In genomic region chr16:10745856-10746255, GRCh38 we compare ENCODE assay signal across 19 cellular contexts. TPM values are rescaled to one million over a fixed set of nuclear protein-coding genes. Genes with fewer than 3 reads are reported as not detected.
DNase-seq lines count a peak whose midpoint lies in the region; FAIRE-seq and TF ChIP-seq lines count a peak whose summit lies in the region.
"Had no signal": no experiment of that assay in that cellular context is flagged by ENCODE, and none has a peak within 500 bp of the region (broad histone marks: within the 10 kb centered on the region; RNA-seq: fewer than 3 reads in every experiment).

No MANE protein-coding gene starts in this region.

- no peaks in the 10 kb centered on the region for H3K4me1 ChIP-seq in Caco-2
- H3K4me1 ChIP-seq in esophagus muscularis mucosa = peaks cover 31 to 46% (median 35%) of the 10 kb centered on the region in 4 donors

- CTCF ChIA-PET in Caco-2 (lab: Charles Lee) = no interaction called here

- FAIRE-seq in GM19239 (lab: Jason Lieb, UNC) = no peak
- FAIRE-seq: colon, GM12892 had no signal

- no peak for DNase-seq in T-helper 1 cell
- DNase-seq in Caco-2 = no peak
- no peak for DNase-seq in esophagus muscularis mucosa (ENCODE audit: extremely low spot score)
- DNase-seq in osteocyte (ENCODE audit: extremely low spot score, unreplicated experiment) = no peak
- DNase-seq in stimulated activated CD4-positive, alpha-beta T cell treated with anti-CD3 and anti-CD28 coated beads, Interleukin-4, amount 100 ng/mL, for 1 hour = no peak
- no peak for DNase-seq in GM19239 (ENCODE audit: insufficient read length, low spot score)
- DNase-seq in Kasumi-1 (lab: John Stamatoyannopoulos, UW) = no peak
- DNase-seq: activated CD8-positive, alpha-beta memory T cell treated with anti-CD3 and anti-CD28 coated beads, Interleukin-2, amount 50 U/mL, for 48 hours; erythroblast; hippocampal formation; MV-4-11; Peyer's patch; stimulated activated naive CD8-positive, alpha-beta T cell treated with anti-CD3 and anti-CD28 coated beads, Interleukin-15, Interleukin-2, amounts not matched to agents 100 U/mL and 50 U/mL, for 24 hours had no signal

- TF ChIP-seq CTCF in Caco-2 (IDR thresholded peaks at IDR 0.05; ENCODE audit: insufficient read depth in 1 of 2, low read depth in 1 of 2, low read length in 1 of 2, severe bottlenecking in 1 of 2, unreplicated experiment in 1 of 2) (no peak), esophagus muscularis mucosa (IDR thresholded peaks at IDR 0.05) (no peak), osteocyte (IDR thresholded peaks at IDR 0.05) (no peak)

- H3K9me3 Mint-ChIP-seq in T-helper 1 cell treated with Interleukin-12 subunit alpha and Interleukin-12 subunit beta and Interleukin-4 antibody, amounts not matched to agents 30 μg/mL and 1 μg/mL, for 36 hours = no peaks in the 10 kb centered on the region
- H3K9me3 Mint-ChIP-seq in Caco-2 (ENCODE audit: unreplicated experiment) = no peaks in the 10 kb centered on the region
- no peaks in the 10 kb centered on the region for H3K9me3 Mint-ChIP-seq in osteocyte (ENCODE audit: unreplicated experiment)

- H3K27me3 Mint-ChIP-seq in T-helper 1 cell treated with Interleukin-12 subunit alpha and Interleukin-12 subunit beta and Interleukin-4 antibody, amounts not matched to agents 30 μg/mL and 1 μg/mL, for 36 hours (ENCODE audit: low read depth) = no peaks in the 10 kb centered on the region
- H3K27me3 Mint-ChIP-seq in Caco-2 (ENCODE audit: insufficient read depth, unreplicated experiment) (no peaks in the 10 kb centered on the region), osteocyte (ENCODE audit: unreplicated experiment) (no peaks in the 10 kb centered on the region)

- H3K36me3 ChIP-seq in Caco-2 (ENCODE audit: control insufficient read depth, insufficient read depth, low read length) (no peaks in the 10 kb centered on the region; the same call in 1 of the 2 replicates), esophagus muscularis mucosa (peaks cover 23 to 40% (median 38%) of the 10 kb centered on the region in 4 donors)

- WGBS in esophagus muscularis mucosa = 25% methylated on average over 2 of the region's 2 CpGs

- H3K27ac ChIP-seq in esophagus muscularis mucosa (replicated peaks in 1 of 4) = peak overlapping the region; percentile 94 to 97 (median 96)
- H3K27ac ChIP-seq: 22Rv1, Peyer's patch had no signal

- peaks cover 38% of the 10 kb centered on the region for H3K4me1 Mint-ChIP-seq in T-helper 1 cell treated with Interleukin-12 subunit alpha and Interleukin-12 subunit beta and Interleukin-4 antibody, amounts not matched to agents 30 μg/mL and 1 μg/mL, for 36 hours (ENCODE audit: low read depth)
- H3K4me1 Mint-ChIP-seq in Caco-2 (ENCODE audit: low read depth, unreplicated experiment) (peaks cover 12% of the 10 kb centered on the region), osteocyte (ENCODE audit: unreplicated experiment) (peaks cover 17% of the 10 kb centered on the region)

- H3K27me3 ChIP-seq in Caco-2 (replicated peaks; ENCODE audit: control insufficient read depth, insufficient read depth, low read length) (no peaks in the 10 kb centered on the region), esophagus muscularis mucosa (no peaks in the 10 kb centered on the region)
- H3K27me3 ChIP-seq: adrenal gland, Peyer's patch had no signal

- POLR2A ChIA-PET in Caco-2 (lab: Charles Lee) = no interaction called here

- H3K4me3 ChIP-seq in Caco-2 (ENCODE audit: low read depth, low read length) (no peak overlapping the region), esophagus muscularis mucosa (no peak overlapping the region)
- H3K4me3 ChIP-seq: adrenal gland, Peyer's patch had no signal

- H3K9me3 ChIP-seq in Caco-2 (no peaks in the 10 kb centered on the region), esophagus muscularis mucosa (no peaks in the 10 kb centered on the region)
- H3K9me3 ChIP-seq: adrenal gland, Peyer's patch had no signal

- H3K4me3 Mint-ChIP-seq in T-helper 1 cell treated with Interleukin-12 subunit alpha and Interleukin-12 subunit beta and Interleukin-4 antibody, amounts not matched to agents 30 μg/mL and 1 μg/mL, for 36 hours = peak overlapping the region; percentile 2
- H3K4me3 Mint-ChIP-seq in Caco-2 (ENCODE audit: unreplicated experiment) (no peak overlapping the region), osteocyte (ENCODE audit: unreplicated experiment) (peak overlapping the region; percentile 15)

- intact Hi-C loops in Caco-2 (cut with micrococcal nuclease; ENCODE audit: unreplicated experiment) (no loop called here), esophagus muscularis mucosa (cut with DNase I) (loop anchor here (5.0 kb wide), 1 partner anchor 86 kb away; no protein-coding TSS in a partner anchor)

- no peak for TF ChIP-seq EP300 in esophagus muscularis mucosa (IDR thresholded peaks at IDR 0.05)

- peaks cover 20% of the 10 kb centered on the region for H3K36me3 Mint-ChIP-seq in T-helper 1 cell treated with Interleukin-12 subunit alpha and Interleukin-12 subunit beta and Interleukin-4 antibody, amounts not matched to agents 30 μg/mL and 1 μg/mL, for 36 hours (ENCODE audit: low read depth)
- H3K36me3 Mint-ChIP-seq in Caco-2 (ENCODE audit: insufficient read depth, unreplicated experiment) (peaks cover 9% of the 10 kb centered on the region), osteocyte (ENCODE audit: unreplicated experiment) (peaks cover 5% of the 10 kb centered on the region)

- TSS peak; percentile 18 for BruUV-seq in Caco-2 (replicated peaks; lab: Mats Ljungman, UMichigan)

- no peak for TF ChIP-seq POLR2A in esophagus muscularis mucosa (IDR thresholded peaks at IDR 0.05; ENCODE audit: low read depth)

- no peak overlapping the region for H3K27ac Mint-ChIP-seq in T-helper 1 cell treated with Interleukin-12 subunit alpha and Interleukin-12 subunit beta and Interleukin-4 antibody, amounts not matched to agents 30 μg/mL and 1 μg/mL, for 36 hours
- H3K27ac Mint-ChIP-seq in Caco-2 (ENCODE audit: unreplicated experiment) (no peak overlapping the region), osteocyte (ENCODE audit: unreplicated experiment) (peak overlapping the region; percentile 12)

RNA-seq across cellular contexts. Expression of gene NUBP1, which starts 2.2 kb away (rescaled TPM):
- total RNA-seq in Caco-2 (2022) = 25.3 and 28.3 TPM in 2 replicates
- 10 to 100 TPM; 17.4 to 34.7 (median 28.4) TPM for total RNA-seq in esophagus muscularis mucosa
- total RNA-seq in osteocyte = 20.0 and 27.0 TPM in 2 replicates

RNA-seq across cellular contexts. Expression of gene TEKT5, which starts 51.1 kb away (rescaled TPM):
- total RNA-seq in Caco-2 (2022) = not detected in 2 replicates
- total RNA-seq in esophagus muscularis mucosa = not detected
- 0.50 TPM in 1 of 2 replicates, not detected in the other for total RNA-seq in osteocyte
- total RNA-seq: sciatic nerve had no signal
